Comparison of ENCODE assay signal across 1 cellular context in genomic region chr15:52117549-52117948, GRCh38.
TF ChIP-seq lines count a peak whose summit lies in the region.

No MANE protein-coding gene starts in this region.

TF ChIP-seq in HepG2, 621 proteins besides CTCF, POLR2A, EP300 and RAD21:
- TF ChIP-seq ZNF687 (CRISPR knock-in tag; IDR thresholded peaks at IDR 0.05) (peak; percentile 58), ZFX (CRISPR knock-in tag; IDR thresholded peaks at IDR 0.05; ENCODE audit: low read depth) (0 out of 2 replicates have a peak, but pooled peaks have one; percentile 10), SMAD9 (CRISPR knock-in tag; IDR thresholded peaks at IDR 0.05) (no peak), ZNF770 (CRISPR knock-in tag; IDR thresholded peaks at IDR 0.05) (0 out of 2 replicates have a peak, but pooled peaks have one; percentile 21), SP4 (CRISPR knock-in tag; IDR thresholded peaks at IDR 0.05) (no peak), HNF1B (CRISPR knock-in tag; IDR thresholded peaks at IDR 0.05) (peak; percentile 55), ZNF441 (CRISPR knock-in tag; IDR thresholded peaks at IDR 0.05; ENCODE audit: borderline replicate concordance) (no peak), CCAR2 (optimal IDR thresholded peaks at IDR 0.05; ENCODE audit: low read depth, low read length) (no peak), ZNF674 (CRISPR knock-in tag; IDR thresholded peaks at IDR 0.05; ENCODE audit: low read depth) (no peak), ZFP91 (CRISPR knock-in tag; IDR thresholded peaks at IDR 0.05; ENCODE audit: borderline replicate concordance) (0 out of 2 replicates have a peak, but pooled peaks have one; percentile 35), ETV5 (CRISPR knock-in tag; IDR thresholded peaks at IDR 0.05; ENCODE audit: borderline replicate concordance) (no peak), ZFP36 (IDR thresholded peaks at IDR 0.05; ENCODE audit: borderline replicate concordance, low read depth, low read length, partially characterized antibody) (no peak), HOXD1 (CRISPR knock-in tag; IDR thresholded peaks at IDR 0.05) (no peak), ZNF318 (CRISPR knock-in tag; IDR thresholded peaks at IDR 0.05) (no peak), KDM5B (CRISPR knock-in tag; IDR thresholded peaks at IDR 0.05; ENCODE audit: borderline replicate concordance) (0 out of 2 replicates have a peak, but pooled peaks have one; percentile 17), ZBTB38 (CRISPR knock-in tag; IDR thresholded peaks at IDR 0.05) (peak; percentile 34; the same call in 1 of the 2 replicates), ZNF784 (CRISPR knock-in tag; IDR thresholded peaks at IDR 0.05; ENCODE audit: borderline replicate concordance) (no peak), ZNF605 (CRISPR knock-in tag; IDR thresholded peaks at IDR 0.05) (0 out of 2 replicates have a peak, but pooled peaks have one; percentile 27), U2AF2 (IDR thresholded peaks at IDR 0.05; ENCODE audit: low read depth, low read length) (no peak), RERE (CRISPR knock-in tag; IDR thresholded peaks at IDR 0.05; ENCODE audit: low read depth) (no peak), SRSF9 (IDR thresholded peaks at IDR 0.05; ENCODE audit: borderline replicate concordance, insufficient read depth, low read depth, low read length, poor library complexity, severe bottlenecking) (no peak), ZNF121 (CRISPR knock-in tag; IDR thresholded peaks at IDR 0.05) (no peak)
